In genomic region chr19:418761-419632, GRCh38 we compare ENCODE assay signal across 2 cellular contexts.
TF ChIP-seq lines count a peak whose summit lies in the region.

No MANE protein-coding gene starts in this region.

TF ChIP-seq in liver, 16 proteins besides CTCF, POLR2A, EP300 and RAD21:
- peak; percentile 96 for TF ChIP-seq NR2F2 (IDR thresholded peaks at IDR 0.05)
- TF ChIP-seq ATF3 (IDR thresholded peaks at IDR 0.05) = no peak
- no peak for TF ChIP-seq TAF1 (conservative IDR thresholded peaks at IDR 0.05)
- TF ChIP-seq SP1 (IDR thresholded peaks at IDR 0.05) = peak; percentile 16
TF ChIP-seq in liver: peak in this region for 2.

TF ChIP-seq in HepG2, 621 proteins besides CTCF, POLR2A, EP300 and RAD21:
- no peak for TF ChIP-seq NFIB (CRISPR knock-in tag; IDR thresholded peaks at IDR 0.05; ENCODE audit: borderline replicate concordance)
- no peak for TF ChIP-seq ZNF558 (CRISPR knock-in tag; IDR thresholded peaks at IDR 0.05; ENCODE audit: borderline replicate concordance)
- TF ChIP-seq HIC2 (CRISPR knock-in tag; IDR thresholded peaks at IDR 0.05; ENCODE audit: low read depth) = no peak
- TF ChIP-seq ZNF414 (CRISPR knock-in tag; IDR thresholded peaks at IDR 0.05) = no peak
- TF ChIP-seq MBD4 (IDR thresholded peaks at IDR 0.05; ENCODE audit: borderline replicate concordance, low read length) = no peak
- no peak for TF ChIP-seq ZBTB3 (CRISPR knock-in tag; IDR thresholded peaks at IDR 0.05; ENCODE audit: borderline replicate concordance, low read depth)
- TF ChIP-seq ZNF691 (CRISPR knock-in tag; IDR thresholded peaks at IDR 0.05; ENCODE audit: borderline replicate concordance, low read depth) = no peak
